ENCODE assay signal across 12 cellular contexts in the genomic region with DNA sequence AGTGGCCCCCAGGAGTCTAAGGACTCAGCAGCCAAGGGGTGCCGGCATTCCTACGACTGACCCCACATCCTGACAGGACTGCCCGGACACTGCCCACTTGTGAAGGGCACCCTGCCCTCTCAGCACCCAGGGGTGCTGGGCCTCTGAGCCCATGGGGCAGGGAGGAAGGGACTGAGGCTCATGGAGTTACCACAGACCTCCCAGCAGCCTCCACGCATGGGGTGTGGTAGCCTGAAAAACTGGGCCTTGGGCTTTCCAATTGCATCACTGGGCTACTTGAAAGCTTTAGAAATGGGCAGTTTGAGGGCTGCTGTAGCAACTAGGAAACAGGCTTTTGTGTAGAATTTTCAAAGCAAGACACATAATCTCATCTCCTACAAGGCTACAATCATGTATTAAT. TPM values are rescaled to one million over a fixed set of nuclear protein-coding genes. Genes with fewer than 3 reads are reported as not detected.
DNase-seq lines count a peak whose midpoint lies in the region; ATAC-seq and TF ChIP-seq lines count a peak whose summit lies in the region.
"Had no signal": no experiment of that assay in that cellular context is flagged by ENCODE, and none has a peak within 500 bp of the region (broad histone marks: within the 10 kb centered on the region; RNA-seq: fewer than 3 reads in every experiment).

No MANE protein-coding gene starts in this region.

- peak; percentile 41 for DNase-seq in GM03348 (ENCODE audit: low spot score)
- no peak for DNase-seq in ascending aorta (ENCODE audit: low spot score in 2 of 2)
- DNase-seq in fibroblast of villous mesenchyme (ENCODE audit: low read depth), result peak; percentile 29
- DNase-seq in sciatic nerve (ENCODE audit: low spot score), result no peak
- DNase-seq in HT-29 (ENCODE audit: low spot score), result no peak
- DNase-seq in NCI-H345 treated with DMSO at 0.1 percent for 48 hours (lab: John Stamatoyannopoulos, UW; ENCODE audit: unreplicated experiment), result no peak
- DNase-seq: CD4-positive, alpha-beta memory T cell; mammary epithelial cell; NCI-H226 had no signal

- intact Hi-C loops in ascending aorta (cut with DNase I), result no loop called here
- intact Hi-C loops in sciatic nerve (cut with DNase I), result no loop called here

- H3K4me3 ChIP-seq in ascending aorta (no peak overlapping the region), fibroblast of villous mesenchyme (ENCODE audit: low read depth, low read length) (no peak overlapping the region)
- H3K4me3 ChIP-seq: tibial artery had no signal

- peaks cover 43 to 45% of the 10 kb centered on the region in 2 donors for H3K36me3 ChIP-seq in ascending aorta

- ATAC-seq in sciatic nerve (peak; percentile 51), GM19328 (IDR thresholded peaks at IDR 0.05; ENCODE audit: unreplicated experiment) (no peak), HG02610 (IDR thresholded peaks at IDR 0.05; ENCODE audit: unreplicated experiment) (no peak)

- no peaks in the 10 kb centered on the region for H3K27me3 ChIP-seq in ascending aorta
- H3K27me3 ChIP-seq: tibial artery had no signal

- H3K4me1 ChIP-seq in ascending aorta, result peaks cover 0 to 14% of the 10 kb centered on the region in 2 donors

- no peaks in the 10 kb centered on the region for H3K9me3 ChIP-seq in ascending aorta
- H3K9me3 ChIP-seq: tibial artery had no signal

- TF ChIP-seq CTCF in ascending aorta (IDR thresholded peaks at IDR 0.05) (no peak), fibroblast of villous mesenchyme (IDR thresholded peaks at IDR 0.05; ENCODE audit: insufficient read depth, low read depth, low read length) (no peak)

- H3K27ac ChIP-seq in ascending aorta, result peak overlapping the region; percentile 6 to 47
- H3K27ac ChIP-seq: tibial artery had no signal

RNA-seq across cellular contexts. Expression of a gene that starts 13.2 kb away (rescaled TPM):
- total RNA-seq in ascending aorta, result 219 TPM
- 483 and 591 TPM in 2 replicates for total RNA-seq in fibroblast of villous mesenchyme
- total RNA-seq in sciatic nerve, result 219 TPM
- total RNA-seq in HT-29 (2014; rRNA removed; shearing (Covaris generic)), result 864 and 898 TPM in 2 replicates

Comparison
In these comparisons a context has a peak if more than half of its experiments do, and no peak if none do; other contexts are left out.
1. DNase-seq: peak in GM03348 (single experiment) and fibroblast of villous mesenchyme (single experiment); none in ascending aorta (0 of 2), sciatic nerve (single experiment), HT-29 (single experiment) and NCI-H345 treated with DMSO at 0.1 percent for 48 hours (single experiment).